In genomic region chr10:80289451-80290287, GRCh38 we compare ENCODE assay signal across 11 cellular contexts. TPM values are rescaled to one million over a fixed set of nuclear protein-coding genes. Genes with fewer than 3 reads are reported as not detected.
DNase-seq lines count a peak whose midpoint lies in the region; ATAC-seq and TF ChIP-seq lines count a peak whose summit lies in the region.
"Had no signal": no experiment of that assay in that cellular context is flagged by ENCODE, and none has a peak within 500 bp of the region (broad histone marks: within the 10 kb centered on the region; RNA-seq: fewer than 3 reads in every experiment).

Gene MAT1A, minus strand, starts transcription at chr10:80289658. Its CDS starts 235 bp downstream, at chr10:80289423.

- peak within 1 kb of the TSS; percentile 22 for H2AK5ac ChIP-seq in H9 (ENCODE audit: insufficient read length, low read length)

- H3K23ac ChIP-seq in H9 (ENCODE audit: insufficient read length, low read depth, low read length) = no peak within 1 kb of the TSS

- no peak within 1 kb of the TSS for H2BK15ac ChIP-seq in H9 (ENCODE audit: low read depth, low read length)

- peak within 1 kb of the TSS; percentile 21; the same call in 1 of the 2 replicates for H3K14ac ChIP-seq in H9 (ENCODE audit: insufficient read depth, low read length)

- no peak within 1 kb of the TSS for H2BK5ac ChIP-seq in H9 (ENCODE audit: insufficient read length, low read length)

- WGBS in H9 (ENCODE audit: extremely low coverage, insufficient read length, low lambda C conversion rate) = no CpG with 5 or more reads among the region's 9 CpGs

- no peak within 1 kb of the TSS for H2BK12ac ChIP-seq in H9 (ENCODE audit: insufficient read length, low read depth, low read length)

- no peaks in the 10 kb centered on the region for H3K79me2 ChIP-seq in H9 (ENCODE audit: insufficient read depth, low read length)

- no peak within 1 kb of the TSS for H3K9ac ChIP-seq in H9 (ENCODE audit: extremely low read depth, insufficient read length, low read length)

- DNase-seq in H9 (peak; percentile 66), NCI-H2196 treated with DMSO at 0.1 percent for 48 hours (lab: John Stamatoyannopoulos, UW; ENCODE audit: unreplicated experiment) (peak; percentile 6), renal cortical epithelial cell (ENCODE audit: low read depth) (peak; percentile 32), medulla oblongata (ENCODE audit: extremely low spot score) (no peak), hippocampal formation (lab: John Stamatoyannopoulos, UW) (no peak)
- DNase-seq: stimulated activated CD4-positive, alpha-beta T cell treated with anti-CD3 and anti-CD28 coated beads, Interleukin-4, amount 100 ng/mL, for 24 hours; T-helper 1 cell had no signal

- H3T11ph ChIP-seq in H9 (ENCODE audit: low read length) = no peak within 1 kb of the TSS

- peaks cover 6 to 10% of the 10 kb centered on the region in 2 experiments for H3K4me1 Mint-ChIP-seq in H9

- H3K79me1 ChIP-seq in H9 (ENCODE audit: insufficient read depth, low read depth, low read length, poor library complexity, severe bottlenecking) = no peaks in the 10 kb centered on the region

- H3K56ac ChIP-seq in H9 (ENCODE audit: insufficient read length, low read depth, low read length) = no peak within 1 kb of the TSS

- H3K9me3 Mint-ChIP-seq in H9 = no peaks in the 10 kb centered on the region
- H3K9me3 Mint-ChIP-seq: activated T-helper 1 cell treated with anti-CD3 and anti-CD28 coated beads, Interleukin-12 subunit alpha, Interleukin-12 subunit beta, Interleukin-2, Interleukin-4 antibody, amounts not matched to agents 30 ng/mL and 10 ng/mL and 1 ng/mL, durations not matched to agents 14 hours and 24 hours and 36 hours had no signal

- H3K18ac ChIP-seq in H9 (ENCODE audit: insufficient read length, low read depth, low read length) = no peak within 1 kb of the TSS

- no peak within 1 kb of the TSS for H3K27ac ChIP-seq in H9 (ENCODE audit: insufficient read length, low read depth, low read length)

- no peaks in the 10 kb centered on the region; a peak in 1 of 7 replicates for H3K36me3 Mint-ChIP-seq in H9 (ENCODE audit: insufficient read depth in 1 of 3, low read depth in 3 of 3)

- H3K27me3 ChIP-seq in H9 (ENCODE audit: insufficient read depth, low read length) = no peaks in the 10 kb centered on the region; the same call in 1 of the 2 replicates

- peak within 1 kb of the TSS; percentile 0 to 38; a peak in 3 of 5 replicates for H3K4me3 Mint-ChIP-seq in H9
- H3K4me3 Mint-ChIP-seq: activated T-helper 1 cell treated with anti-CD3 and anti-CD28 coated beads, Interleukin-12 subunit alpha, Interleukin-12 subunit beta, Interleukin-2, Interleukin-4 antibody, amounts not matched to agents 30 ng/mL and 10 ng/mL and 1 ng/mL, durations not matched to agents 14 hours and 24 hours and 36 hours had no signal

- peak within 1 kb of the TSS; percentile 95 for H2AFZ ChIP-seq in H9 (ENCODE audit: low read length)

- H4K20me1 ChIP-seq in H9 (ENCODE audit: control insufficient read depth, insufficient read depth, insufficient read length) = no peaks in the 10 kb centered on the region

- no peak within 1 kb of the TSS for H3K4ac ChIP-seq in H9 (ENCODE audit: low read depth, low read length)

- no peak within 1 kb of the TSS; a peak in 1 of 7 replicates for H3K27ac Mint-ChIP-seq in H9
- H3K27ac Mint-ChIP-seq: activated T-helper 1 cell treated with anti-CD3 and anti-CD28 coated beads, Interleukin-12 subunit alpha, Interleukin-12 subunit beta, Interleukin-2, Interleukin-4 antibody, amounts not matched to agents 30 ng/mL and 10 ng/mL and 1 ng/mL, durations not matched to agents 14 hours and 24 hours and 36 hours had no signal

- H2BK20ac ChIP-seq in H9 (ENCODE audit: low read depth, low read length, poor library complexity, severe bottlenecking) = no peak within 1 kb of the TSS

- H4K5ac ChIP-seq in H9 (ENCODE audit: insufficient read length, low read depth, low read length) = no peak within 1 kb of the TSS

- no peak within 1 kb of the TSS for H2BK120ac ChIP-seq in H9 (ENCODE audit: low read depth, low read length, poor library complexity, severe bottlenecking)

- H4K91ac ChIP-seq in H9 (ENCODE audit: insufficient read length, low read depth, low read length) = no peak within 1 kb of the TSS

- H3K27me3 Mint-ChIP-seq in H9 (ENCODE audit: low read depth) = peaks cover 33% of the 10 kb centered on the region

- H4K8ac ChIP-seq in H9 (replicated peaks; ENCODE audit: insufficient read length, low read depth, low read length) = no peak within 1 kb of the TSS

- H3K4me1 ChIP-seq in H9 (ENCODE audit: insufficient read depth, low read length) = no peaks in the 10 kb centered on the region; the same call in 1 of the 2 replicates

- H3K23me2 ChIP-seq in H9 (ENCODE audit: insufficient read length, low read depth, low read length, poor library complexity, severe bottlenecking) = no peaks in the 10 kb centered on the region

- peak within 1 kb of the TSS; percentile 8 for H3K4me2 ChIP-seq in H9 (ENCODE audit: insufficient read depth, insufficient read length, low read length)

- no peaks in the 10 kb centered on the region for H3K9me3 ChIP-seq in H9 (ENCODE audit: control insufficient read depth, low read depth, low read length)

- peak; percentile 42 for TF ChIP-seq CTCF in H9 (conservative IDR thresholded peaks at IDR 0.05)

- ATAC-seq in esophagus mucosa (peak; percentile 95), GM21737 (IDR thresholded peaks at IDR 0.05; ENCODE audit: unreplicated experiment) (no peak), GM18517 (IDR thresholded peaks at IDR 0.05; ENCODE audit: unreplicated experiment) (no peak)

RNA-seq across cellular contexts. Expression of gene MAT1A, which starts in this region (rescaled TPM):
- total RNA-seq in H9 (2021) (1.8 and 2.1 TPM in 2 replicates), esophagus mucosa (0.48 TPM), renal cortical epithelial cell (0.15 TPM in 1 of 2 replicates, not detected in the other)
- total RNA-seq: activated T-helper 1 cell treated with anti-CD3 and anti-CD28 coated beads, Interleukin-12 subunit alpha, Interleukin-12 subunit beta, Interleukin-2, Interleukin-4 antibody, amounts not matched to agents 30 ng/mL and 10 ng/mL and 1 ng/mL, durations not matched to agents 14 hours and 24 hours and 36 hours had no signal

Comparison
In these comparisons a context has a peak if more than half of its experiments do, and no peak if none do; other contexts are left out.
1. Peak in ATAC-seq in esophagus mucosa; RNA of the gene not detected or under 1 TPM.
2. Peak in DNase-seq in renal cortical epithelial cell; RNA of the gene not detected or under 1 TPM.
3. DNase-seq: peak in H9 (single experiment) and NCI-H2196 treated with DMSO at 0.1 percent for 48 hours (single experiment); none in medulla oblongata (single experiment) and hippocampal formation (0 of 2).